In the genomic region with DNA sequence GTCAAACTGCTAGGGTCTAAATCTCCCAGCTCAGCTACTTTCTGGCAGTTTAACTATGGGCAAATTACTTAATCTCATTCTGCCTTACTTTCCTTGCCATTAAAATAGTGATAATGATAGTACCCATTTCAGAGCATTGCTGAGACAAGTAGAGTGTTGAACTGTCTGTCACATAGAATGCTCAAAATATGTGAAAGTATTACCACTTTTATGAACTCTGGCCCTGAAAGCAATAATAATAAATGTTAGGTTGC, we compare ENCODE assay signal across 1 cellular context.
TF ChIP-seq lines count a peak whose summit lies in the region.

No MANE protein-coding gene starts in this region.

TF ChIP-seq in A549, 52 proteins besides CTCF, POLR2A, EP300 and RAD21 (continued from another document):
- TF ChIP-seq, protein P1, sequence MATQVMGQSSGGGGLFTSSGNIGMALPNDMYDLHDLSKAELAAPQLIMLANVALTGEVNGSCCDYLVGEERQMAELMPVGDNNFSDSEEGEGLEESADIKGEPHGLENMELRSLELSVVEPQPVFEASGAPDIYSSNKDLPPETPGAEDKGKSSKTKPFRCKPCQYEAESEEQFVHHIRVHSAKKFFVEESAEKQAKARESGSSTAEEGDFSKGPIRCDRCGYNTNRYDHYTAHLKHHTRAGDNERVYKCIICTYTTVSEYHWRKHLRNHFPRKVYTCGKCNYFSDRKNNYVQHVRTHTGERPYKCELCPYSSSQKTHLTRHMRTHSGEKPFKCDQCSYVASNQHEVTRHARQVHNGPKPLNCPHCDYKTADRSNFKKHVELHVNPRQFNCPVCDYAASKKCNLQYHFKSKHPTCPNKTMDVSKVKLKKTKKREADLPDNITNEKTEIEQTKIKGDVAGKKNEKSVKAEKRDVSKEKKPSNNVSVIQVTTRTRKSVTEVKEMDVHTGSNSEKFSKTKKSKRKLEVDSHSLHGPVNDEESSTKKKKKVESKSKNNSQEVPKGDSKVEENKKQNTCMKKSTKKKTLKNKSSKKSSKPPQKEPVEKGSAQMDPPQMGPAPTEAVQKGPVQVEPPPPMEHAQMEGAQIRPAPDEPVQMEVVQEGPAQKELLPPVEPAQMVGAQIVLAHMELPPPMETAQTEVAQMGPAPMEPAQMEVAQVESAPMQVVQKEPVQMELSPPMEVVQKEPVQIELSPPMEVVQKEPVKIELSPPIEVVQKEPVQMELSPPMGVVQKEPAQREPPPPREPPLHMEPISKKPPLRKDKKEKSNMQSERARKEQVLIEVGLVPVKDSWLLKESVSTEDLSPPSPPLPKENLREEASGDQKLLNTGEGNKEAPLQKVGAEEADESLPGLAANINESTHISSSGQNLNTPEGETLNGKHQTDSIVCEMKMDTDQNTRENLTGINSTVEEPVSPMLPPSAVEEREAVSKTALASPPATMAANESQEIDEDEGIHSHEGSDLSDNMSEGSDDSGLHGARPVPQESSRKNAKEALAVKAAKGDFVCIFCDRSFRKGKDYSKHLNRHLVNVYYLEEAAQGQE (IDR thresholded peaks at IDR 0.05), result no peak
- TF ChIP-seq GATA3 (IDR thresholded peaks at IDR 0.05; ENCODE audit: borderline replicate concordance) (no peak), EHMT2 (IDR thresholded peaks at IDR 0.05; ENCODE audit: low read depth) (no peak), NR3C1 (IDR thresholded peaks at IDR 0.05) (no peak), SREBF2 (IDR thresholded peaks at IDR 0.05) (no peak), ATOH8 (CRISPR knock-in tag; IDR thresholded peaks at IDR 0.05; ENCODE audit: low read depth) (no peak)
- TF ChIP-seq, protein P2, sequence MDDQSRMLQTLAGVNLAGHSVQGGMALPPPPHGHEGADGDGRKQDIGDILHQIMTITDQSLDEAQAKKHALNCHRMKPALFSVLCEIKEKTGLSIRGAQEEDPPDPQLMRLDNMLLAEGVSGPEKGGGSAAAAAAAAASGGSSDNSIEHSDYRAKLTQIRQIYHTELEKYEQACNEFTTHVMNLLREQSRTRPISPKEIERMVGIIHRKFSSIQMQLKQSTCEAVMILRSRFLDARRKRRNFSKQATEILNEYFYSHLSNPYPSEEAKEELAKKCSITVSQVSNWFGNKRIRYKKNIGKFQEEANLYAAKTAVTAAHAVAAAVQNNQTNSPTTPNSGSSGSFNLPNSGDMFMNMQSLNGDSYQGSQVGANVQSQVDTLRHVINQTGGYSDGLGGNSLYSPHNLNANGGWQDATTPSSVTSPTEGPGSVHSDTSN (IDR thresholded peaks at IDR 0.05), result no peak
